Comparison of ENCODE assay signal across 1 cellular context in the genomic region with DNA sequence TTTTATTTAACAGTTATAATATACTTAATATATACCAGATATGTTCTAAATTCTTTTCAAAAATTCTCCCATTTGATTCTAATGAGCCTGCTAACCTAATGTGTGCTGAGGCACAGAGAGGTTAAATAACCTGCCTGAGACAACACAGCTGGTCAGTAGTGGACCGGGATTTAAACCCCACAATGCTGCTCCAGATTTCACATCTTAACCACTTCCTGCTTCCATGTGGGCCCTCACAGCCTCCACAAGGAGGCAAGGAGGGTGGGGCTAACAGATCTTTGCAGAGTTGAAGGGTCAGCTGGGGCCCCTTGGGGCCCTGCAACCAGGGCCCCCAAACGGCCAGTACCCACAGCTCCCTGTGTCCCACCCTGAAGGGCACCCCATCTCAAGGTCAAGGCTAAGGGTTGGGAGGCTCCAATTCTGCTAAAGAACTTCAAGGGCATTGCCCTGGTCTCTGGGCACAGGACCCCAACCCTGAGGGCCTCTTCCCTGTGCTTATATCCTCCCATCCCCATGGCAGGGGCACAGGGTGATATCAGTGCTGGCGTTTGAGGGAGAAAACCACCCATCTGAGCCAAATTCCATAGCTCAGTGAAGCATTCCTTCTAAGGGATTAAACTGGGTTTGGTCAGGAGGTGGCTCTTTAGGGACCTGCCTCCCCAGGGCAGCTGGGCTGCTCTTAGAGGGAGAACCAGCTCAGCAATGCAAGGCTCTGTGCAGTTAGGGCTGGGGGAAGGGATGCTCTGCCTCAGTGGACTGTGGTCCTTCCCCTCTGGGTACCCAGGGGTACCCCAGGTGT.
TF ChIP-seq lines count a peak whose summit lies in the region.

No MANE protein-coding gene starts in this region.

TF ChIP-seq in endothelial cell of umbilical vein, 7 proteins besides CTCF, POLR2A, EP300 and RAD21:
- TF ChIP-seq, protein P1, sequence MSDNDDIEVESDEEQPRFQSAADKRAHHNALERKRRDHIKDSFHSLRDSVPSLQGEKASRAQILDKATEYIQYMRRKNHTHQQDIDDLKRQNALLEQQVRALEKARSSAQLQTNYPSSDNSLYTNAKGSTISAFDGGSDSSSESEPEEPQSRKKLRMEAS (IDR thresholded peaks at IDR 0.05; ENCODE audit: insufficient read depth, insufficient read length), result no peak
- TF ChIP-seq GATA2 (IDR thresholded peaks at IDR 0.05; ENCODE audit: insufficient read depth, insufficient read length, low read depth, low read length) (no peak), POLR2AphosphoS5 (IDR thresholded peaks at IDR 0.05; ENCODE audit: insufficient read depth, low read depth, low read length) (no peak), JUN (IDR thresholded peaks at IDR 0.05; ENCODE audit: borderline replicate concordance, insufficient read depth, insufficient read length, low read depth) (no peak), MYC (IDR thresholded peaks at IDR 0.05; ENCODE audit: low read depth, low read length) (no peak), FOS (IDR thresholded peaks at IDR 0.05; ENCODE audit: borderline replicate concordance, insufficient read depth, low read length) (no peak), EZH2 (IDR thresholded peaks at IDR 0.05; ENCODE audit: borderline replicate concordance, low read depth, low read length, severe bottlenecking) (no peak)
TF ChIP-seq in endothelial cell of umbilical vein: peak in this region for 0.
